Comparison of ENCODE assay signal across 18 cellular contexts in genomic region chr1:11156441-11156840, GRCh38. TPM values are rescaled to one million over a fixed set of nuclear protein-coding genes. Genes with fewer than 3 reads are reported as not detected.
A peak's percentile ranks its signal among the peaks of the same experiment; 100 is the strongest.
DNase-seq lines count a peak whose midpoint lies in the region; ATAC-seq and TF ChIP-seq lines count a peak whose summit lies in the region.
"Had no signal": no experiment of that assay in that cellular context is flagged by ENCODE, and none has a peak within 500 bp of the region (broad histone marks: within the 10 kb centered on the region; RNA-seq: fewer than 3 reads in every experiment).

No MANE protein-coding gene starts in this region.

- no peak overlapping the region for H3K4me3 Mint-ChIP-seq in activated CD4-positive, alpha-beta T cell treated with anti-CD3 and anti-CD28 coated beads for 36 hours
- H3K4me3 Mint-ChIP-seq in activated CD4-positive, alpha-beta T cell treated with anti-CD3 and anti-CD28 coated beads, Interleukin-2, amount 10 ng/mL, durations not matched to agents 7 days and 5 days: no peak overlapping the region
- no peak overlapping the region for H3K4me3 Mint-ChIP-seq in T-helper 17 cell
- H3K4me3 Mint-ChIP-seq: activated naive CD8-positive, alpha-beta T cell had no signal

- TF ChIP-seq CTCF in osteoblast (IDR thresholded peaks at IDR 0.05; ENCODE audit: extremely low read depth, low read depth, low read length) (no peak), left lung (IDR thresholded peaks at IDR 0.05) (no peak)

- H3K4me3 ChIP-seq in osteoblast (ENCODE audit: insufficient read depth, low read length): no peak overlapping the region
- H3K4me3 ChIP-seq in MG63: no peak overlapping the region
- H3K4me3 ChIP-seq in left lung: no peak overlapping the region
- H3K4me3 ChIP-seq: GM12878, transverse colon had no signal

- peaks cover 25% of the 10 kb centered on the region for H3K36me3 Mint-ChIP-seq in activated CD4-positive, alpha-beta T cell treated with anti-CD3 and anti-CD28 coated beads for 36 hours (ENCODE audit: low read depth)
- peaks cover 16% of the 10 kb centered on the region for H3K36me3 Mint-ChIP-seq in activated CD4-positive, alpha-beta T cell treated with anti-CD3 and anti-CD28 coated beads, Interleukin-2, amount 10 ng/mL, durations not matched to agents 7 days and 5 days (ENCODE audit: low read depth)
- peaks cover 10% of the 10 kb centered on the region for H3K36me3 Mint-ChIP-seq in T-helper 17 cell (ENCODE audit: low read depth)

- no peaks in the 10 kb centered on the region for H3K79me2 ChIP-seq in osteoblast (ENCODE audit: insufficient read depth, low read length)
- H3K79me2 ChIP-seq: parathyroid adenoma had no signal

- H3K27me3 Mint-ChIP-seq in activated CD4-positive, alpha-beta T cell treated with anti-CD3 and anti-CD28 coated beads for 36 hours: no peaks in the 10 kb centered on the region
- H3K27me3 Mint-ChIP-seq in activated CD4-positive, alpha-beta T cell treated with anti-CD3 and anti-CD28 coated beads, Interleukin-2, amount 10 ng/mL, durations not matched to agents 7 days and 5 days: no peaks in the 10 kb centered on the region
- no peaks in the 10 kb centered on the region for H3K27me3 Mint-ChIP-seq in T-helper 17 cell
- H3K27me3 Mint-ChIP-seq: activated naive CD8-positive, alpha-beta T cell had no signal

- H3K36me3 ChIP-seq in osteoblast (ENCODE audit: insufficient read depth, low read length) (peaks cover 21% of the 10 kb centered on the region), MG63 (peaks cover 37% of the 10 kb centered on the region), left lung (peaks cover 0 to 52% of the 10 kb centered on the region in 2 donors)

- DNase-seq in activated CD4-positive, alpha-beta T cell treated with anti-CD3 and anti-CD28 coated beads for 36 hours: no peak
- no peak for DNase-seq in activated CD4-positive, alpha-beta T cell treated with anti-CD3 and anti-CD28 coated beads, Interleukin-2, amount 10 ng/mL, durations not matched to agents 7 days and 5 days
- DNase-seq in T-helper 17 cell: no peak
- peak; percentile 16 to 54 for DNase-seq in dermis microvascular lymphatic vessel endothelial cell (ENCODE audit: low read depth in 2 of 2)
- no peak for DNase-seq in osteoblast (ENCODE audit: insufficient read length, low spot score, missing footprints)
- no peak for DNase-seq in MG63
- DNase-seq in NCI-H345 treated with DMSO at 0.1 percent for 48 hours (lab: John Stamatoyannopoulos, UW; ENCODE audit: unreplicated experiment): no peak
- DNase-seq in left lung: no peak
- DNase-seq: cerebellar nuclear complex, HCEC 1CT, head of caudate nucleus, small intestine, transverse colon had no signal

- H3K4me1 Mint-ChIP-seq in activated CD4-positive, alpha-beta T cell treated with anti-CD3 and anti-CD28 coated beads for 36 hours: peaks cover 21% of the 10 kb centered on the region
- H3K4me1 Mint-ChIP-seq in activated CD4-positive, alpha-beta T cell treated with anti-CD3 and anti-CD28 coated beads, Interleukin-2, amount 10 ng/mL, durations not matched to agents 7 days and 5 days: peaks cover 9% of the 10 kb centered on the region
- H3K4me1 Mint-ChIP-seq in T-helper 17 cell: peaks cover 14% of the 10 kb centered on the region

- H4K20me1 ChIP-seq in osteoblast (ENCODE audit: insufficient read depth, low read length): no peaks in the 10 kb centered on the region

- ATAC-seq in activated CD4-positive, alpha-beta T cell treated with anti-CD3 and anti-CD28 coated beads for 36 hours: no peak
- ATAC-seq in T-helper 17 cell (no peak), left lung (no peak)
- ATAC-seq: GM12878, HepG2 had no signal

- H3K4me1 ChIP-seq in osteoblast (ENCODE audit: insufficient read depth, low read length) (peaks cover 32% of the 10 kb centered on the region), left lung (peaks cover 14 to 16% of the 10 kb centered on the region in 2 donors)

- intact Hi-C loops in activated CD4-positive, alpha-beta T cell treated with anti-CD3 and anti-CD28 coated beads for 36 hours (cut with DNase I, micrococcal nuclease): no loop called here
- intact Hi-C loops in left lung (cut with DNase I): no loop called here

- no peaks in the 10 kb centered on the region for H3K9me3 ChIP-seq in T-helper 17 cell (ENCODE audit: control insufficient read depth, low read length, poor library complexity, severe bottlenecking)
- H3K9me3 ChIP-seq in osteoblast (ENCODE audit: low read depth, low read length): no peaks in the 10 kb centered on the region
- no peaks in the 10 kb centered on the region for H3K9me3 ChIP-seq in MG63
- no peaks in the 10 kb centered on the region for H3K9me3 ChIP-seq in left lung
- H3K9me3 ChIP-seq: transverse colon had no signal

- no peaks in the 10 kb centered on the region for H3K9me3 Mint-ChIP-seq in activated CD4-positive, alpha-beta T cell treated with anti-CD3 and anti-CD28 coated beads for 36 hours (ENCODE audit: low read depth)
- H3K9me3 Mint-ChIP-seq in activated CD4-positive, alpha-beta T cell treated with anti-CD3 and anti-CD28 coated beads, Interleukin-2, amount 10 ng/mL, durations not matched to agents 7 days and 5 days: no peaks in the 10 kb centered on the region

- H3K27me3 ChIP-seq in osteoblast (ENCODE audit: insufficient read depth, low read length): no peaks in the 10 kb centered on the region
- no peaks in the 10 kb centered on the region for H3K27me3 ChIP-seq in MG63
- H3K27me3 ChIP-seq in left lung: no peaks in the 10 kb centered on the region
- H3K27me3 ChIP-seq: transverse colon had no signal

- no peak overlapping the region for H2AFZ ChIP-seq in osteoblast (ENCODE audit: low read length)
- H2AFZ ChIP-seq: parathyroid adenoma had no signal

- H3K27ac ChIP-seq in osteoblast (ENCODE audit: low read depth, low read length) (peak overlapping the region; percentile 85), left lung (no peak overlapping the region)
- H3K27ac ChIP-seq: parathyroid adenoma, transverse colon had no signal

- POLR2A ChIA-PET in activated CD4-positive, alpha-beta T cell treated with anti-CD3 and anti-CD28 coated beads for 36 hours (lab: Charles Lee): no interaction called here
- POLR2A ChIA-PET in activated CD4-positive, alpha-beta T cell treated with anti-CD3 and anti-CD28 coated beads, Interleukin-2, amount 10 ng/mL, durations not matched to agents 7 days and 5 days (lab: Charles Lee): no interaction called here

- CTCF ChIA-PET in activated CD4-positive, alpha-beta T cell treated with anti-CD3 and anti-CD28 coated beads for 36 hours (lab: Charles Lee): interaction anchor here (0.7 kb wide), 1 partner anchor 842 kb away, joined by 4 read pairs; no protein-coding TSS in a partner anchor
- CTCF ChIA-PET in activated CD4-positive, alpha-beta T cell treated with anti-CD3 and anti-CD28 coated beads, Interleukin-2, amount 10 ng/mL, durations not matched to agents 7 days and 5 days (lab: Charles Lee): interaction anchor here (0.6 to 1.5 kb wide), 3 partner anchors 19 to 93 kb away, joined by 3 to 4 read pairs (median 3); no protein-coding TSS in a partner anchor

- peak overlapping the region; percentile 26 for H3K27ac Mint-ChIP-seq in activated CD4-positive, alpha-beta T cell treated with anti-CD3 and anti-CD28 coated beads for 36 hours
- H3K27ac Mint-ChIP-seq in activated CD4-positive, alpha-beta T cell treated with anti-CD3 and anti-CD28 coated beads, Interleukin-2, amount 10 ng/mL, durations not matched to agents 7 days and 5 days: no peak overlapping the region
- peak overlapping the region; percentile 62 for H3K27ac Mint-ChIP-seq in T-helper 17 cell

- H3K4me2 ChIP-seq in osteoblast (ENCODE audit: insufficient read depth, low read length): no peak overlapping the region

RNA-seq across cellular contexts. Expression of gene ANGPTL7, which starts 32.7 kb away (rescaled TPM):
- total RNA-seq in activated CD4-positive, alpha-beta T cell treated with anti-CD3 and anti-CD28 coated beads for 36 hours: not detected
- not detected for total RNA-seq in activated CD4-positive, alpha-beta T cell treated with anti-CD3 and anti-CD28 coated beads, Interleukin-2, amount 10 ng/mL, durations not matched to agents 7 days and 5 days
- total RNA-seq in T-helper 17 cell (not detected), dermis microvascular lymphatic vessel endothelial cell (not detected in 2 replicates), osteoblast (under 0.01 TPM in 1 of 2 replicates, not detected in the other), left lung (1 to 10 TPM in 1 of 2 donors, under 1 TPM in 1; 0.42 to 1.6 TPM)
- not detected in 2 replicates for total RNA-seq in MG63 (2014; rRNA removed; shearing (Covaris generic); ENCODE audit: low replicate concordance)
- total RNA-seq: GM12878, HepG2, RPMI7951 had no signal

RNA-seq across cellular contexts. Expression of gene EXOSC10, which starts 56.8 kb away (rescaled TPM):
- total RNA-seq in activated CD4-positive, alpha-beta T cell treated with anti-CD3 and anti-CD28 coated beads for 36 hours: 10 to 100 TPM; 74.3 to 89.6 TPM
- total RNA-seq in activated CD4-positive, alpha-beta T cell treated with anti-CD3 and anti-CD28 coated beads, Interleukin-2, amount 10 ng/mL, durations not matched to agents 7 days and 5 days: 10 to 100 TPM; 82.5 to 87.4 TPM
- total RNA-seq in T-helper 17 cell (10 to 100 TPM; 73.8 to 82.7 TPM), dermis microvascular lymphatic vessel endothelial cell (40.2 and 43.3 TPM in 2 replicates), osteoblast (43.4 and 49.5 TPM in 2 replicates), left lung (10 to 100 TPM; 42.9 to 53.2 TPM)
- 45.6 and 55.2 TPM in 2 replicates for total RNA-seq in MG63 (2014; rRNA removed; shearing (Covaris generic); ENCODE audit: low replicate concordance)

Comparison
In these comparisons a context has a peak if more than half of its experiments do, and no peak if none do; other contexts are left out.
1. DNase-seq: peak in dermis microvascular lymphatic vessel endothelial cell (2 of 2); none in activated CD4-positive, alpha-beta T cell treated with anti-CD3 and anti-CD28 coated beads for 36 hours (single experiment), activated CD4-positive, alpha-beta T cell treated with anti-CD3 and anti-CD28 coated beads, Interleukin-2, amount 10 ng/mL, durations not matched to agents 7 days and 5 days (single experiment), T-helper 17 cell (0 of 3), osteoblast (single experiment), MG63 (single experiment), NCI-H345 treated with DMSO at 0.1 percent for 48 hours (single experiment) and left lung (0 of 2).